In genomic region chr6:63685453-63686379, GRCh38 we compare ENCODE assay signal across 8 cellular contexts. TPM values are rescaled to one million over a fixed set of nuclear protein-coding genes. Genes with fewer than 3 reads are reported as not detected.
DNase-seq lines count a peak whose midpoint lies in the region; ATAC-seq and TF ChIP-seq lines count a peak whose summit lies in the region.

No MANE protein-coding gene starts in this region.

- peaks cover 23% of the 10 kb centered on the region for H3K4me1 Mint-ChIP-seq in activated T-cell treated with anti-CD3 and anti-CD28 coated beads, Interleukin-2, amount 50 U/mL, for 72 hours (ENCODE audit: low read depth)

- H3K4me1 ChIP-seq in transverse colon: peaks cover 0 to 40% (median 11%) of the 10 kb centered on the region in 4 donors

- H3K9me2 ChIP-seq in SU-DHL-6 (replicated peaks; ENCODE audit: insufficient read depth, low read length): no peaks in the 10 kb centered on the region

- H3K27me3 ChIP-seq in SU-DHL-6 (ENCODE audit: low read length) (no peaks in the 10 kb centered on the region), transverse colon (no peaks in the 10 kb centered on the region)

- no peak overlapping the region for H3K4me3 ChIP-seq in SU-DHL-6 (ENCODE audit: insufficient read depth, low read length, poor library complexity, severe bottlenecking)
- H3K4me3 ChIP-seq in transverse colon: no peak overlapping the region

- H3K9me3 Mint-ChIP-seq in activated T-cell treated with anti-CD3 and anti-CD28 coated beads, Interleukin-2, amount 50 U/mL, for 72 hours: no peaks in the 10 kb centered on the region

- H3K27ac ChIP-seq in SU-DHL-6 (ENCODE audit: low read depth, low read length): peak overlapping the region; percentile 40
- H3K27ac ChIP-seq in transverse colon: peak overlapping the region; percentile 32 to 53 (median 39)

- peak in 1 of 2 donors; percentile 32 for ATAC-seq in activated T-cell treated with anti-CD3 and anti-CD28 coated beads, Interleukin-2, amount 50 U/mL, for 72 hours (replicated peaks in 1 of 2)
- peak; percentile 73 for ATAC-seq in HG02981 (IDR thresholded peaks at IDR 0.05; ENCODE audit: unreplicated experiment)

- peaks cover 19% of the 10 kb centered on the region; the same call in 1 of the 2 replicates for H3K36me3 ChIP-seq in SU-DHL-6 (ENCODE audit: low read length)
- H3K36me3 ChIP-seq in transverse colon: peaks cover 0 to 29% (median 3%) of the 10 kb centered on the region in 4 donors

- H3K36me3 Mint-ChIP-seq in activated T-cell treated with anti-CD3 and anti-CD28 coated beads, Interleukin-2, amount 50 U/mL, for 72 hours (ENCODE audit: insufficient read depth in 2 of 2): peaks cover 11 to 33% of the 10 kb centered on the region in 2 donors

- DNase-seq in activated T-cell treated with anti-CD3 and anti-CD28 coated beads, Interleukin-2, amount 50 U/mL, for 72 hours: no peak
- DNase-seq in activated T-cell treated with anti-CD3 and anti-CD28 coated beads for 4 hours (no peak), transverse colon (no peak), 8988T (no peak)
- DNase-seq in activated CD4-positive, alpha-beta T cell treated with anti-CD3 and anti-CD28 coated beads, Interleukin-2, amount 50 U/mL, for 1 hour: no peak
- no peak for DNase-seq in stimulated activated CD4-positive, alpha-beta T cell treated with anti-CD3 and anti-CD28 coated beads, Interleukin-4, amount 100 ng/mL, for 24 hours

- no peaks in the 10 kb centered on the region for H3K27me3 Mint-ChIP-seq in activated T-cell treated with anti-CD3 and anti-CD28 coated beads, Interleukin-2, amount 50 U/mL, for 72 hours (ENCODE audit: low read depth)

- in situ Hi-C loops in transverse colon (cut with MboI; ENCODE audit: low pct_ligation_motif_present in 1 of 4, low pct_unique_long_range_greater_than_20kb in 1 of 4, low sequenced_read_pairs in 3 of 4): no loop called here

- H3K4me2 ChIP-seq in SU-DHL-6 (ENCODE audit: low read depth, low read length, poor library complexity, severe bottlenecking): peak overlapping the region; percentile 24

- H3K79me2 ChIP-seq in SU-DHL-6 (ENCODE audit: insufficient read depth, low read length): peaks cover 23% of the 10 kb centered on the region

- TF ChIP-seq CTCF in SU-DHL-6 (IDR thresholded peaks at IDR 0.05; ENCODE audit: insufficient read depth, low read length, poor library complexity, severe bottlenecking) (no peak), transverse colon (IDR thresholded peaks at IDR 0.05) (no peak)

- peak overlapping the region; percentile 47 for H3K27ac Mint-ChIP-seq in activated T-cell treated with anti-CD3 and anti-CD28 coated beads, Interleukin-2, amount 50 U/mL, for 72 hours

- no peak for TF ChIP-seq EP300 in transverse colon (IDR thresholded peaks at IDR 0.05; ENCODE audit: low read depth)

- peaks cover 12% of the 10 kb centered on the region; the same call in 1 of the 2 replicates for H3F3A ChIP-seq in SU-DHL-6 (ENCODE audit: insufficient read depth)

- 60 to 69% methylated on average over 3 to 4 of the region's 4 CpGs for WGBS in transverse colon (ENCODE audit: low coverage in 1 of 2), 2 donors

- TF ChIP-seq POLR2A in transverse colon (IDR thresholded peaks at IDR 0.05): no peak

- intact Hi-C loops in transverse colon (cut with DNase I; ENCODE audit: low total_unique reads): no loop called here

- H3K4me3 Mint-ChIP-seq in activated T-cell treated with anti-CD3 and anti-CD28 coated beads, Interleukin-2, amount 50 U/mL, for 72 hours: no peak overlapping the region

- H3K9me3 ChIP-seq in SU-DHL-6 (ENCODE audit: insufficient read depth, low read length): no peaks in the 10 kb centered on the region
- no peaks in the 10 kb centered on the region for H3K9me3 ChIP-seq in transverse colon

- no peak overlapping the region for H2AFZ ChIP-seq in SU-DHL-6 (ENCODE audit: low read depth, low read length, severe bottlenecking)

- H4K20me1 ChIP-seq in SU-DHL-6 (ENCODE audit: low read depth, low read length): no peaks in the 10 kb centered on the region

- no peak overlapping the region for H3K9ac ChIP-seq in SU-DHL-6 (ENCODE audit: low read length)

RNA-seq across cellular contexts. Expression of gene PHF3, which starts 50.1 kb away (rescaled TPM):
- 10 to 100 TPM; 69.7 to 72.6 TPM for total RNA-seq in activated T-cell treated with anti-CD3 and anti-CD28 coated beads, Interleukin-2, amount 50 U/mL, for 72 hours
- total RNA-seq in transverse colon: 10 to 100 TPM; 49.4 to 94.8 (median 68.9) TPM
